In genomic region chr17:67245694-67246397, GRCh38 we compare ENCODE assay signal across 8 cellular contexts. TPM values are rescaled to one million over a fixed set of nuclear protein-coding genes. Genes with fewer than 3 reads are reported as not detected.
DNase-seq lines count a peak whose midpoint lies in the region; ATAC-seq and TF ChIP-seq lines count a peak whose summit lies in the region.

No MANE protein-coding gene starts in this region.

- H3K9me2 ChIP-seq in hepatocyte (replicated peaks; ENCODE audit: insufficient read depth), result no peaks in the 10 kb centered on the region

- peak overlapping the region; percentile 98 for H2AFZ ChIP-seq in hepatocyte

- peak overlapping the region; percentile 88 for H3K4me3 ChIP-seq in H7 (ENCODE audit: insufficient read depth, low read depth, low read length)
- peak overlapping the region; percentile 99 for H3K4me3 ChIP-seq in SJCRH30
- peak overlapping the region; percentile 93 for H3K4me3 ChIP-seq in hepatocyte
- H3K4me3 ChIP-seq in gastrocnemius medialis, result peak overlapping the region; percentile 78 to 100 (median 88)

- intact Hi-C loops in gastrocnemius medialis (cut with DNase I; ENCODE audit: low total_unique reads), result loop anchor here (10.0 kb wide), 1 partner anchor 201 kb away; the partner anchor contains the start of gene CACNG1

- ATAC-seq in activated naive CD8-positive, alpha-beta T cell treated with anti-CD3 and anti-CD28 coated beads, Interleukin-2, amount 50 U/mL, for 24 hours, result peak; percentile 45
- ATAC-seq in gastrocnemius medialis (peak; percentile 20 to 23), HG02840 (IDR thresholded peaks at IDR 0.05; ENCODE audit: low FRiP score, unreplicated experiment) (no peak), GM18909 (IDR thresholded peaks at IDR 0.05; ENCODE audit: poor library complexity, unreplicated experiment) (no peak)

- H3K4me1 ChIP-seq in SJCRH30 (no peaks in the 10 kb centered on the region; the same call in 1 of the 2 replicates), hepatocyte (ENCODE audit: insufficient read depth) (peaks cover 31% of the 10 kb centered on the region), gastrocnemius medialis (peaks cover 28 to 36% of the 10 kb centered on the region in 2 donors)

- H3K27me3 ChIP-seq in H7 (ENCODE audit: control insufficient read depth, insufficient read depth, low read length) (no peaks in the 10 kb centered on the region), SJCRH30 (no peaks in the 10 kb centered on the region), hepatocyte (no peaks in the 10 kb centered on the region), gastrocnemius medialis (no peaks in the 10 kb centered on the region)

- H3K79me2 ChIP-seq in hepatocyte, result peaks cover 51% of the 10 kb centered on the region

- peaks cover 13% of the 10 kb centered on the region for H3K36me3 Mint-ChIP-seq in activated naive CD8-positive, alpha-beta T cell treated with anti-CD3 and anti-CD28 coated beads, Interleukin-2, amount 50 U/mL, for 24 hours (ENCODE audit: low read depth)

- TF ChIP-seq POLR2A in gastrocnemius medialis (IDR thresholded peaks at IDR 0.05), result no peak

- TF ChIP-seq CTCF in hepatocyte (IDR thresholded peaks at IDR 0.05; ENCODE audit: poor library complexity) (no peak), gastrocnemius medialis (IDR thresholded peaks at IDR 0.05 in 4 of 5, conservative IDR thresholded peaks at IDR 0.05 in 1 of 5) (no peak)

- H3K36me3 ChIP-seq in H7 (replicated peaks; ENCODE audit: control insufficient read depth, insufficient read depth, low read length), result no peaks in the 10 kb centered on the region; the same call in 1 of the 2 replicates
- peaks cover 3% of the 10 kb centered on the region; the same call in 1 of the 2 replicates for H3K36me3 ChIP-seq in SJCRH30
- H3K36me3 ChIP-seq in hepatocyte (replicated peaks; ENCODE audit: insufficient read depth, low read depth), result no peaks in the 10 kb centered on the region
- no peaks in the 10 kb centered on the region for H3K36me3 ChIP-seq in gastrocnemius medialis

- H3K4me3 Mint-ChIP-seq in activated naive CD8-positive, alpha-beta T cell treated with anti-CD3 and anti-CD28 coated beads, Interleukin-2, amount 50 U/mL, for 24 hours, result peak overlapping the region; percentile 90

- H3K9me3 ChIP-seq in SJCRH30 (replicated peaks) (no peaks in the 10 kb centered on the region), hepatocyte (ENCODE audit: low read depth) (no peaks in the 10 kb centered on the region), gastrocnemius medialis (no peaks in the 10 kb centered on the region)

- H3K27ac Mint-ChIP-seq in activated naive CD8-positive, alpha-beta T cell treated with anti-CD3 and anti-CD28 coated beads, Interleukin-2, amount 50 U/mL, for 24 hours, result no peak overlapping the region

- H3K4me2 ChIP-seq in hepatocyte, result peak overlapping the region; percentile 88

- in situ Hi-C loops in gastrocnemius medialis (cut with MboI; ENCODE audit: low sequenced_read_pairs in 4 of 4), result no loop called here

- H3K27me3 Mint-ChIP-seq in activated naive CD8-positive, alpha-beta T cell treated with anti-CD3 and anti-CD28 coated beads, Interleukin-2, amount 50 U/mL, for 24 hours, result peaks cover 9% of the 10 kb centered on the region

- peaks cover 42% of the 10 kb centered on the region for H3K4me1 Mint-ChIP-seq in activated naive CD8-positive, alpha-beta T cell treated with anti-CD3 and anti-CD28 coated beads, Interleukin-2, amount 50 U/mL, for 24 hours

- WGBS in hepatocyte (ENCODE audit: low lambda C conversion rate, missing lambda C conversion rate), result under 1% methylated on average over 34 of the region's 75 CpGs

- peak overlapping the region; percentile 80 for H3K27ac ChIP-seq in SJCRH30
- H3K27ac ChIP-seq in hepatocyte, result peak overlapping the region; percentile 100
- peak overlapping the region; percentile 91 to 98 (median 96) for H3K27ac ChIP-seq in gastrocnemius medialis

- no peaks in the 10 kb centered on the region for H3K9me3 Mint-ChIP-seq in activated naive CD8-positive, alpha-beta T cell treated with anti-CD3 and anti-CD28 coated beads, Interleukin-2, amount 50 U/mL, for 24 hours

- H4K20me1 ChIP-seq in hepatocyte (ENCODE audit: insufficient read depth, poor library complexity, severe bottlenecking), result peaks cover 27% of the 10 kb centered on the region

- DNase-seq in H7 (peak; percentile 93), SJCRH30 (peak; percentile 39 to 59), hepatocyte (ENCODE audit: low spot score) (peak; percentile 74), gastrocnemius medialis (no peak), middle frontal gyrus (ENCODE audit: extremely low spot score, low spot score) (no peak)
- peak; percentile 43 for DNase-seq in activated naive CD8-positive, alpha-beta T cell treated with anti-CD3 and anti-CD28 coated beads, Interleukin-2, amount 50 U/mL, for 24 hours

RNA-seq across cellular contexts. Expression of gene HELZ, which starts 0.8 kb away (rescaled TPM):
- 15.6 and 21.7 TPM in 2 replicates for total RNA-seq in H7 (2014; rRNA removed; shearing (Covaris generic))
- 33.2 and 42.3 TPM in 2 replicates for total RNA-seq in SJCRH30 (2014; rRNA removed; shearing (Covaris generic))
- total RNA-seq in hepatocyte (47.1 and 77.2 TPM in 2 replicates), gastrocnemius medialis (10 to 100 TPM; 21.0 to 47.0 (median 38.9) TPM)
- polyA plus RNA-seq in hepatocyte, result 32.7 and 34.1 TPM in 2 replicates

Comparison
In these comparisons a context has a peak if more than half of its experiments do, and no peak if none do; other contexts are left out.
1. DNase-seq: peak in H7 (single experiment), SJCRH30 (2 of 2), activated naive CD8-positive, alpha-beta T cell treated with anti-CD3 and anti-CD28 coated beads, Interleukin-2, amount 50 U/mL, for 24 hours (single experiment) and hepatocyte (single experiment); none in gastrocnemius medialis (0 of 2) and middle frontal gyrus (single experiment).
2. ATAC-seq: peak in activated naive CD8-positive, alpha-beta T cell treated with anti-CD3 and anti-CD28 coated beads, Interleukin-2, amount 50 U/mL, for 24 hours (single experiment) and gastrocnemius medialis (2 of 2); none in HG02840 (single experiment) and GM18909 (single experiment).
3. Peak in every context shown above with its lines, with median percentiles within 50 percentile points of each other: H3K4me3 ChIP-seq and H3K27ac ChIP-seq.